16 cellular contexts compared by ENCODE assay signal in genomic region chr1:110877364-110877763, GRCh38. TPM values are rescaled to one million over a fixed set of nuclear protein-coding genes. Genes with fewer than 3 reads are reported as not detected.
DNase-seq lines count a peak whose midpoint lies in the region; ATAC-seq and TF ChIP-seq lines count a peak whose summit lies in the region.
"Had no signal": no experiment of that assay in that cellular context is flagged by ENCODE, and none has a peak within 500 bp of the region (broad histone marks: within the 10 kb centered on the region; RNA-seq: fewer than 3 reads in every experiment).

No MANE protein-coding gene starts in this region.

- TF ChIP-seq POLR2A in upper lobe of left lung (IDR thresholded peaks at IDR 0.05): no peak

- no peak overlapping the region for H2AK5ac ChIP-seq in mesenchymal stem cell (ENCODE audit: low read length, severe bottlenecking)

- no peak overlapping the region for H4K91ac ChIP-seq in mesenchymal stem cell (ENCODE audit: low read length)

- TF ChIP-seq CTCF in GM12875 (IDR thresholded peaks at IDR 0.05; ENCODE audit: borderline replicate concordance, insufficient read depth, low read depth, low read length): no peak
- no peak for TF ChIP-seq CTCF in upper lobe of left lung (IDR thresholded peaks at IDR 0.05)

- H2BK15ac ChIP-seq in mesenchymal stem cell (ENCODE audit: low read depth, poor library complexity, severe bottlenecking): no peak overlapping the region

- TF ChIP-seq EP300 in upper lobe of left lung (IDR thresholded peaks at IDR 0.05): no peak

- POLR2A ChIA-PET in activated CD8-positive, alpha-beta T cell treated with anti-CD3 and anti-CD28 coated beads, Interleukin-2, amount 10 ng/mL, durations not matched to agents 7 days and 5 days (lab: Charles Lee): interaction anchor here (0.6 to 3.4 kb wide), 5 partner anchors 9 to 204 kb away, joined by 3 to 17 read pairs (median 5); no protein-coding TSS in a partner anchor
- POLR2A ChIA-PET in naive thymus-derived CD8-positive, alpha-beta T cell (lab: Charles Lee): interaction anchor here (1.1 kb wide), 1 partner anchor 23 kb away, joined by 3 read pairs; no protein-coding TSS in a partner anchor

- H3K14ac ChIP-seq in mesenchymal stem cell (ENCODE audit: low read length in 2 of 2): no peak overlapping the region

- no peaks in the 10 kb centered on the region for H3K79me1 ChIP-seq in mesenchymal stem cell (replicated peaks; ENCODE audit: low read length, poor library complexity, severe bottlenecking)

- no peak for ATAC-seq in activated CD8-positive, alpha-beta T cell treated with anti-CD3 and anti-CD28 coated beads, Interleukin-2, amount 10 ng/mL, durations not matched to agents 7 days and 5 days
- no peak for ATAC-seq in naive thymus-derived CD8-positive, alpha-beta T cell
- no peak for ATAC-seq in upper lobe of left lung (ENCODE audit: low FRiP score in 2 of 2)
- ATAC-seq: body of pancreas, left cardiac atrium had no signal

- H3K9me3 ChIP-seq in mesenchymal stem cell (ENCODE audit: control insufficient read depth, low read length) (no peaks in the 10 kb centered on the region), upper lobe of left lung (no peaks in the 10 kb centered on the region)
- H3K9me3 ChIP-seq: body of pancreas had no signal

- H2BK5ac ChIP-seq in mesenchymal stem cell (ENCODE audit: low read depth, low read length, poor library complexity, severe bottlenecking): no peak overlapping the region

- H4K8ac ChIP-seq in mesenchymal stem cell (ENCODE audit: low read length): no peak overlapping the region

- no peak overlapping the region for H2BK12ac ChIP-seq in mesenchymal stem cell (ENCODE audit: low read length in 2 of 2)

- H3K36me3 ChIP-seq in mesenchymal stem cell (ENCODE audit: control insufficient read depth in 1 of 2, insufficient read depth in 2 of 2, low read depth in 1 of 2, low read length in 2 of 2) (no peaks in the 10 kb centered on the region), upper lobe of left lung (no peaks in the 10 kb centered on the region)

- H3K4me3 Mint-ChIP-seq in T-helper 2 cell treated with Interferon-gamma antibody and Interleukin-4, amounts not matched to agents 5 μg/mL and 100 μg/mL, for 36 hours: peak overlapping the region; percentile 99
- H3K4me3 Mint-ChIP-seq in activated CD8-positive, alpha-beta T cell treated with anti-CD3 and anti-CD28 coated beads, Interleukin-2, amount 10 ng/mL, durations not matched to agents 7 days and 5 days: peak overlapping the region; percentile 97
- peak overlapping the region; percentile 71 to 100 (median 94) for H3K4me3 Mint-ChIP-seq in naive thymus-derived CD8-positive, alpha-beta T cell

- no peak overlapping the region for H3K4ac ChIP-seq in mesenchymal stem cell (ENCODE audit: low read depth in 1 of 2, low read length in 2 of 2)

- H3K4me3 ChIP-seq in GM12875 (ENCODE audit: low read depth, low read length) (peak overlapping the region; percentile 60), mesenchymal stem cell (ENCODE audit: insufficient read depth in 1 of 2, low read depth in 1 of 2, low read length in 2 of 2) (no peak overlapping the region), upper lobe of left lung (peak overlapping the region in 1 of 4 donors; percentile 22)
- H3K4me3 ChIP-seq: body of pancreas had no signal

- CTCF ChIA-PET in activated CD8-positive, alpha-beta T cell treated with anti-CD3 and anti-CD28 coated beads, Interleukin-2, amount 10 ng/mL, durations not matched to agents 7 days and 5 days (lab: Charles Lee): interaction anchor here (1.3 to 1.5 kb wide), 2 partner anchors 90 to 96 kb away, joined by 5 to 12 read pairs; no protein-coding TSS in a partner anchor

- DNase-seq in T-helper 2 cell treated with Interferon-gamma antibody and Interleukin-4, amounts not matched to agents 5 μg/mL and 100 μg/mL, for 36 hours (ENCODE audit: low spot score): no peak
- no peak for DNase-seq in T-helper 2 cell
- DNase-seq in activated CD8-positive, alpha-beta T cell treated with anti-CD3 and anti-CD28 coated beads, Interleukin-2, amount 10 ng/mL, durations not matched to agents 7 days and 5 days: no peak
- DNase-seq in naive thymus-derived CD8-positive, alpha-beta T cell: no peak
- DNase-seq in mesenchymal stem cell: no peak
- no peak for DNase-seq in upper lobe of left lung
- DNase-seq in NCI-H1092 (lab: John Stamatoyannopoulos, UW): no peak
- DNase-seq: body of pancreas, COR-L47, GDM1, hippocampal formation, left cardiac atrium, NCI-H1436, NCI-H446 had no signal

- peaks cover 67% of the 10 kb centered on the region for H3K36me3 Mint-ChIP-seq in T-helper 2 cell treated with Interferon-gamma antibody and Interleukin-4, amounts not matched to agents 5 μg/mL and 100 μg/mL, for 36 hours (ENCODE audit: low read depth)
- H3K36me3 Mint-ChIP-seq in activated CD8-positive, alpha-beta T cell treated with anti-CD3 and anti-CD28 coated beads, Interleukin-2, amount 10 ng/mL, durations not matched to agents 7 days and 5 days (ENCODE audit: low read depth): peaks cover 74% of the 10 kb centered on the region
- H3K36me3 Mint-ChIP-seq in naive thymus-derived CD8-positive, alpha-beta T cell: peaks cover 4 to 42% (median 10%) of the 10 kb centered on the region in 3 donors

- no peaks in the 10 kb centered on the region for H3K27me3 ChIP-seq in mesenchymal stem cell (ENCODE audit: control insufficient read depth in 1 of 2, insufficient read depth in 1 of 2, low read length in 2 of 2)
- H3K27me3 ChIP-seq in upper lobe of left lung: no peaks in the 10 kb centered on the region
- H3K27me3 ChIP-seq: body of pancreas had no signal

- no peaks in the 10 kb centered on the region for H3K4me1 ChIP-seq in mesenchymal stem cell (ENCODE audit: control insufficient read depth, insufficient read depth, low read depth, low read length)
- H3K4me1 ChIP-seq in upper lobe of left lung: peaks cover 0 to 5% (median 0%) of the 10 kb centered on the region in 4 donors
- H3K4me1 ChIP-seq: body of pancreas had no signal

- no peaks in the 10 kb centered on the region for H3K9me3 Mint-ChIP-seq in T-helper 2 cell treated with Interferon-gamma antibody and Interleukin-4, amounts not matched to agents 5 μg/mL and 100 μg/mL, for 36 hours
- H3K9me3 Mint-ChIP-seq in activated CD8-positive, alpha-beta T cell treated with anti-CD3 and anti-CD28 coated beads, Interleukin-2, amount 10 ng/mL, durations not matched to agents 7 days and 5 days (ENCODE audit: insufficient read depth): no peaks in the 10 kb centered on the region
- peaks cover 0 to 3% (median 0%) of the 10 kb centered on the region in 9 donors for H3K9me3 Mint-ChIP-seq in naive thymus-derived CD8-positive, alpha-beta T cell

- H3K4me1 Mint-ChIP-seq in T-helper 2 cell treated with Interferon-gamma antibody and Interleukin-4, amounts not matched to agents 5 μg/mL and 100 μg/mL, for 36 hours (ENCODE audit: low read depth): peaks cover 48% of the 10 kb centered on the region
- peaks cover 54% of the 10 kb centered on the region for H3K4me1 Mint-ChIP-seq in activated CD8-positive, alpha-beta T cell treated with anti-CD3 and anti-CD28 coated beads, Interleukin-2, amount 10 ng/mL, durations not matched to agents 7 days and 5 days (ENCODE audit: low read depth)
- H3K4me1 Mint-ChIP-seq in naive thymus-derived CD8-positive, alpha-beta T cell: peaks cover 37 to 72% (median 66%) of the 10 kb centered on the region in 4 donors

- no peak overlapping the region for H3K4me2 ChIP-seq in mesenchymal stem cell (ENCODE audit: low read length, poor library complexity, severe bottlenecking)
- H3K4me2 ChIP-seq: KMS-11 had no signal

- H3K27ac Mint-ChIP-seq in T-helper 2 cell treated with Interferon-gamma antibody and Interleukin-4, amounts not matched to agents 5 μg/mL and 100 μg/mL, for 36 hours: peak overlapping the region; percentile 73
- H3K27ac Mint-ChIP-seq in activated CD8-positive, alpha-beta T cell treated with anti-CD3 and anti-CD28 coated beads, Interleukin-2, amount 10 ng/mL, durations not matched to agents 7 days and 5 days: peak overlapping the region; percentile 86
- peak overlapping the region; percentile 86 to 100 (median 96) for H3K27ac Mint-ChIP-seq in naive thymus-derived CD8-positive, alpha-beta T cell

- no peak overlapping the region for H3K23ac ChIP-seq in mesenchymal stem cell (ENCODE audit: low read length in 2 of 2)

- no peak overlapping the region for H2BK120ac ChIP-seq in mesenchymal stem cell (ENCODE audit: low read depth, low read length)

- H3K27ac ChIP-seq in mesenchymal stem cell (ENCODE audit: low read length, poor library complexity, severe bottlenecking) (no peak overlapping the region), upper lobe of left lung (no peak overlapping the region)
- H3K27ac ChIP-seq: body of pancreas, KMS-11 had no signal

- no peak overlapping the region for H2AFZ ChIP-seq in mesenchymal stem cell (ENCODE audit: low read depth, low read length)

- 77% methylated on average over 4 of the region's 6 CpGs for WGBS in mesenchymal stem cell
- WGBS in upper lobe of left lung, 2 donors: 75 to 78% methylated on average over 6 of the region's 6 CpGs

- H3K18ac ChIP-seq in mesenchymal stem cell (ENCODE audit: low read depth in 1 of 2, low read length in 2 of 2): no peak overlapping the region

- no peaks in the 10 kb centered on the region for H3K27me3 Mint-ChIP-seq in T-helper 2 cell treated with Interferon-gamma antibody and Interleukin-4, amounts not matched to agents 5 μg/mL and 100 μg/mL, for 36 hours (ENCODE audit: low read depth)
- H3K27me3 Mint-ChIP-seq in activated CD8-positive, alpha-beta T cell treated with anti-CD3 and anti-CD28 coated beads, Interleukin-2, amount 10 ng/mL, durations not matched to agents 7 days and 5 days (ENCODE audit: low read depth): no peaks in the 10 kb centered on the region
- H3K27me3 Mint-ChIP-seq in naive thymus-derived CD8-positive, alpha-beta T cell: no peaks in the 10 kb centered on the region

- H3K9ac ChIP-seq in mesenchymal stem cell (ENCODE audit: low read length): no peak overlapping the region
- H3K9ac ChIP-seq: KMS-11 had no signal

RNA-seq across cellular contexts. Expression of gene CD53, which starts 4.4 kb away (rescaled TPM):
- total RNA-seq in activated CD8-positive, alpha-beta T cell treated with anti-CD3 and anti-CD28 coated beads, Interleukin-2, amount 10 ng/mL, durations not matched to agents 7 days and 5 days: 100 to 1,000 TPM; 392 to 404 TPM
- 100 to 1,000 TPM; 295 to 313 TPM for total RNA-seq in naive thymus-derived CD8-positive, alpha-beta T cell
- 100 to 1,000 TPM; 619 to 909 (median 820) TPM for polyA plus RNA-seq in naive thymus-derived CD8-positive, alpha-beta T cell
- polyA plus RNA-seq in mesenchymal stem cell (2013, experiment 1 of 2): not detected
- polyA plus RNA-seq in mesenchymal stem cell (2013, experiment 2 of 2): not detected
- 100 to 1,000 TPM in 4 of 6 donors, 10 to 100 TPM in 2; 80.7 to 181 (median 129) TPM for total RNA-seq in upper lobe of left lung
